In genomic region chr2:177586154-177586553, GRCh38 we compare ENCODE assay signal across 1 cellular context.
TF ChIP-seq lines count a peak whose summit lies in the region.

No MANE protein-coding gene starts in this region.

TF ChIP-seq in HepG2, 621 proteins besides CTCF, POLR2A, EP300 and RAD21 (continued from another document):
- no peak for TF ChIP-seq DNMT3B (CRISPR knock-in tag; conservative IDR thresholded peaks at IDR 0.05)
- no peak for TF ChIP-seq ELK4 (CRISPR knock-in tag; IDR thresholded peaks at IDR 0.05; ENCODE audit: borderline replicate concordance)
- 0 out of 2 replicates have a peak, but pooled peaks have one; percentile 12 for TF ChIP-seq ARID5B (CRISPR knock-in tag; IDR thresholded peaks at IDR 0.05)
- TF ChIP-seq SOX13 (IDR thresholded peaks at IDR 0.05), result no peak
- peak in 1 of 2 experiments; percentile 25; a peak in 1 of 4 replicates for TF ChIP-seq SOX13 (CRISPR knock-in tag; conservative IDR thresholded peaks at IDR 0.05 in 1 of 2, IDR thresholded peaks at IDR 0.05 in 1 of 2)
- TF ChIP-seq FOXA3 (CRISPR knock-in tag; IDR thresholded peaks at IDR 0.05), result 0 out of 2 replicates have a peak, but pooled peaks have one; percentile 11
- TF ChIP-seq SIN3B (IDR thresholded peaks at IDR 0.05; ENCODE audit: low read length), result no peak
- TF ChIP-seq KDM5A (IDR thresholded peaks at IDR 0.05; ENCODE audit: borderline replicate concordance, low read length), result no peak
- no peak for TF ChIP-seq ZHX1 (CRISPR knock-in tag; IDR thresholded peaks at IDR 0.05; ENCODE audit: low read depth)
- no peak for TF ChIP-seq DMTF1 (CRISPR knock-in tag; IDR thresholded peaks at IDR 0.05)
- no peak for TF ChIP-seq ZFP1 (CRISPR knock-in tag; IDR thresholded peaks at IDR 0.05)
- TF ChIP-seq BCL6 (CRISPR knock-in tag; IDR thresholded peaks at IDR 0.05), result peak; percentile 68
- TF ChIP-seq MAF1 (CRISPR knock-in tag; IDR thresholded peaks at IDR 0.05; ENCODE audit: borderline replicate concordance), result no peak
- TF ChIP-seq RARA (CRISPR knock-in tag; IDR thresholded peaks at IDR 0.05), result peak; percentile 37; the same call in 1 of the 2 replicates
- no peak for TF ChIP-seq NR2F6 (IDR thresholded peaks at IDR 0.05)
- TF ChIP-seq NR2F6 (CRISPR knock-in tag; IDR thresholded peaks at IDR 0.05), result peak; percentile 23; the same call in 1 of the 2 replicates
